Comparison of ENCODE assay signal across 8 cellular contexts in the genomic region with DNA sequence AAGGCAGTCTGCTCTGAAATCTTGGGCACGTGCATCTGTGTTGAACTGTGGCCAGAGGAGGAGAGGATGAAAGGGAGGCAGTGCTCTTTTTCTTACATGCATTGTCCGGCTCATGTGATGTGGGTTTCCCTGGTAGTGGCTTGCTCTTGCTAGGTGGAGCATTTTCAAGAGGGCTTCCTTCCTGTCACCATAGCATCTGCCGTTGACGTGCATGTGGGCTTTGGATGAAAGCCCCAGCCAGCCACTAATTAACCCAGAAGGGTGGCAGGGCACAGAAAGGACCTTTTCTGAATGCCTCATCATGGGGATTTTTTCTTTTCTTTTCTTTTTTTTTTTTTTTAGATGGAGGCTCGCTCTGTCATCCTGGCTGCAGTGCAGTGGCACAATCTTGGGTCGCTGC.
DNase-seq lines count a peak whose midpoint lies in the region; ATAC-seq lines count a peak whose summit lies in the region.

No MANE protein-coding gene starts in this region.

- H3K4me3 Mint-ChIP-seq in CD4-positive, alpha-beta memory T cell: peak overlapping the region in 5 of 8 donors; percentile 20 to 63 (median 32)
- H3K4me3 Mint-ChIP-seq in activated naive CD4-positive, alpha-beta T cell treated with anti-CD3 and anti-CD28 coated beads for 36 hours: no peak overlapping the region

- H3K4me1 Mint-ChIP-seq in CD4-positive, alpha-beta memory T cell: peaks cover 10 to 35% (median 20%) of the 10 kb centered on the region in 4 donors
- peaks cover 31% of the 10 kb centered on the region for H3K4me1 Mint-ChIP-seq in activated naive CD4-positive, alpha-beta T cell treated with anti-CD3 and anti-CD28 coated beads for 36 hours (ENCODE audit: low read depth)

- no peak overlapping the region for H3K18ac ChIP-seq in mesenchymal stem cell (ENCODE audit: low read depth in 1 of 2, low read length in 2 of 2)

- no peak overlapping the region for H4K91ac ChIP-seq in mesenchymal stem cell (ENCODE audit: low read length)

- H3K4me3 ChIP-seq in CD4-positive, alpha-beta memory T cell (ENCODE audit: low read length in 2 of 2): no peak overlapping the region
- no peak overlapping the region for H3K4me3 ChIP-seq in Jurkat, Clone E6-1 (ENCODE audit: low read length)
- H3K4me3 ChIP-seq in mesenchymal stem cell (ENCODE audit: insufficient read depth in 1 of 2, low read depth in 1 of 2, low read length in 2 of 2): no peak overlapping the region

- no peak overlapping the region for H3K4ac ChIP-seq in mesenchymal stem cell (ENCODE audit: low read depth in 1 of 2, low read length in 2 of 2)

- no peak overlapping the region for H2BK120ac ChIP-seq in mesenchymal stem cell (ENCODE audit: low read depth, low read length)

- CTCF ChIA-PET in CD4-positive, alpha-beta memory T cell (lab: Charles Lee; ENCODE audit: partially characterized antibody): no interaction called here
- CTCF ChIA-PET in activated naive CD4-positive, alpha-beta T cell treated with anti-CD3 and anti-CD28 coated beads for 36 hours (lab: Charles Lee): no interaction called here

- H3K9ac ChIP-seq in mesenchymal stem cell (ENCODE audit: low read length): no peak overlapping the region

- intact Hi-C loops in CD4-positive, alpha-beta memory T cell (cut with micrococcal nuclease): no loop called here
- intact Hi-C loops in activated naive CD4-positive, alpha-beta T cell treated with anti-CD3 and anti-CD28 coated beads for 36 hours (cut with micrococcal nuclease): loop anchor here (1.0 to 10.0 kb wide), 4 partner anchors 33 to 660 kb away; no protein-coding TSS in a partner anchor

- H3K36me3 Mint-ChIP-seq in CD4-positive, alpha-beta memory T cell: no peaks in the 10 kb centered on the region
- H3K36me3 Mint-ChIP-seq in activated naive CD4-positive, alpha-beta T cell treated with anti-CD3 and anti-CD28 coated beads for 36 hours (ENCODE audit: low read depth): peaks cover 5% of the 10 kb centered on the region

- POLR2A ChIA-PET in CD4-positive, alpha-beta memory T cell (lab: Charles Lee; ENCODE audit: partially characterized antibody): no interaction called here

- no peaks in the 10 kb centered on the region for H3K36me3 ChIP-seq in CD4-positive, alpha-beta memory T cell (ENCODE audit: insufficient read depth, low read length)
- H3K36me3 ChIP-seq in mesenchymal stem cell (ENCODE audit: control insufficient read depth in 1 of 2, insufficient read depth in 2 of 2, low read depth in 1 of 2, low read length in 2 of 2): no peaks in the 10 kb centered on the region

- no peaks in the 10 kb centered on the region for H3K9me3 ChIP-seq in CD4-positive, alpha-beta memory T cell (ENCODE audit: control insufficient read depth in 1 of 2, low read length in 2 of 2)
- H3K9me3 ChIP-seq in mesenchymal stem cell (ENCODE audit: control insufficient read depth, low read length): no peaks in the 10 kb centered on the region

- ATAC-seq in GM19468 (IDR thresholded peaks at IDR 0.05; ENCODE audit: extremely low read depth, unreplicated experiment): peak; percentile 47

- no peak overlapping the region for H2AK5ac ChIP-seq in mesenchymal stem cell (ENCODE audit: low read length, severe bottlenecking)

- H2BK15ac ChIP-seq in mesenchymal stem cell (ENCODE audit: low read depth, poor library complexity, severe bottlenecking): no peak overlapping the region

- H2AFZ ChIP-seq in mesenchymal stem cell (ENCODE audit: low read depth, low read length): no peak overlapping the region

- no peak overlapping the region for H4K8ac ChIP-seq in mesenchymal stem cell (ENCODE audit: low read length)

- peak overlapping the region in 6 of 7 donors; percentile 63 to 88 (median 82) for H3K27ac Mint-ChIP-seq in CD4-positive, alpha-beta memory T cell
- H3K27ac Mint-ChIP-seq in activated naive CD4-positive, alpha-beta T cell treated with anti-CD3 and anti-CD28 coated beads for 36 hours: no peak overlapping the region

- H3K9me3 Mint-ChIP-seq in CD4-positive, alpha-beta memory T cell: no peaks in the 10 kb centered on the region
- no peaks in the 10 kb centered on the region for H3K9me3 Mint-ChIP-seq in activated naive CD4-positive, alpha-beta T cell treated with anti-CD3 and anti-CD28 coated beads for 36 hours

- no peak overlapping the region for H3K23ac ChIP-seq in mesenchymal stem cell (ENCODE audit: low read length in 2 of 2)

- DNase-seq in CD4-positive, alpha-beta memory T cell: peak; percentile 45 to 72 (median 55)
- peak; percentile 83 for DNase-seq in Jurkat, Clone E6-1 (ENCODE audit: low read depth, low spot score)
- DNase-seq in activated naive CD4-positive, alpha-beta T cell treated with anti-CD3 and anti-CD28 coated beads for 36 hours: peak; percentile 70
- DNase-seq in C1 segment of cervical spinal cord (lab: John Stamatoyannopoulos, UW) (no peak), COLO829 (ENCODE audit: low spot score) (no peak), mesenchymal stem cell (no peak), foreskin melanocyte (no peak)

- H3K27me3 ChIP-seq in CD4-positive, alpha-beta memory T cell (ENCODE audit: insufficient read depth, low read length): no peaks in the 10 kb centered on the region
- no peaks in the 10 kb centered on the region for H3K27me3 ChIP-seq in mesenchymal stem cell (ENCODE audit: control insufficient read depth in 1 of 2, insufficient read depth in 1 of 2, low read length in 2 of 2)

- H3K14ac ChIP-seq in mesenchymal stem cell (ENCODE audit: low read length in 2 of 2): no peak overlapping the region

- no peak overlapping the region for H2BK5ac ChIP-seq in mesenchymal stem cell (ENCODE audit: low read depth, low read length, poor library complexity, severe bottlenecking)

- H3K27ac ChIP-seq in CD4-positive, alpha-beta memory T cell (ENCODE audit: low read depth, low read length): no peak overlapping the region
- no peak overlapping the region for H3K27ac ChIP-seq in mesenchymal stem cell (ENCODE audit: low read length, poor library complexity, severe bottlenecking)

- H2BK12ac ChIP-seq in mesenchymal stem cell (ENCODE audit: low read length in 2 of 2): no peak overlapping the region

- H3K79me1 ChIP-seq in mesenchymal stem cell (replicated peaks; ENCODE audit: low read length, poor library complexity, severe bottlenecking): peaks cover 19% of the 10 kb centered on the region

- peaks cover 10% of the 10 kb centered on the region for H3K4me1 ChIP-seq in CD4-positive, alpha-beta memory T cell (ENCODE audit: insufficient read depth, low read length)
- H3K4me1 ChIP-seq in mesenchymal stem cell (ENCODE audit: control insufficient read depth, insufficient read depth, low read depth, low read length): no peaks in the 10 kb centered on the region

- H3K4me2 ChIP-seq in mesenchymal stem cell (ENCODE audit: low read length, poor library complexity, severe bottlenecking): no peak overlapping the region

- H3K27me3 Mint-ChIP-seq in CD4-positive, alpha-beta memory T cell: no peaks in the 10 kb centered on the region
- H3K27me3 Mint-ChIP-seq in activated naive CD4-positive, alpha-beta T cell treated with anti-CD3 and anti-CD28 coated beads for 36 hours (ENCODE audit: low read depth): no peaks in the 10 kb centered on the region

- 94% methylated on average over 2 of the region's 6 CpGs for WGBS in mesenchymal stem cell

Comparison
In these comparisons a context has a peak if more than half of its experiments do, and no peak if none do; other contexts are left out.
1. DNase-seq: peak in CD4-positive, alpha-beta memory T cell (5 of 5), Jurkat, Clone E6-1 (single experiment) and activated naive CD4-positive, alpha-beta T cell treated with anti-CD3 and anti-CD28 coated beads for 36 hours (single experiment); none in C1 segment of cervical spinal cord (0 of 14), COLO829 (single experiment), mesenchymal stem cell (single experiment) and foreskin melanocyte (single experiment).